Comparison of ENCODE assay signal across 1 cellular context in genomic region chr1:40699787-40700186, GRCh38.
A peak's percentile ranks its signal among the peaks of the same experiment; 100 is the strongest.
TF ChIP-seq lines count a peak whose summit lies in the region.

No MANE protein-coding gene starts in this region.

TF ChIP-seq in GM12878, 131 proteins besides CTCF, POLR2A, EP300 and RAD21 (continued from another document):
- TF ChIP-seq CUX1 (IDR thresholded peaks at IDR 0.05; ENCODE audit: insufficient replicate concordance, low read depth, low read length) (no peak), CBX3 (IDR thresholded peaks at IDR 0.05; ENCODE audit: borderline replicate concordance, low read depth) (no peak), ASH2L (IDR thresholded peaks at IDR 0.05; ENCODE audit: borderline replicate concordance, low read depth) (0 out of 2 replicates have a peak, but pooled peaks have one; percentile 8), FOS (IDR thresholded peaks at IDR 0.05; ENCODE audit: borderline replicate concordance, extremely low read depth, insufficient read length) (no peak), HDGF (IDR thresholded peaks at IDR 0.05) (no peak), HDAC2 (IDR thresholded peaks at IDR 0.05) (no peak), ZBTB11 (CRISPR knock-in tag; IDR thresholded peaks at IDR 0.05) (no peak), KDM1A (IDR thresholded peaks at IDR 0.05; ENCODE audit: borderline replicate concordance) (no peak), RCOR1 (conservative IDR thresholded peaks at IDR 0.05; ENCODE audit: low read depth, low read length) (no peak), ZNF207 (IDR thresholded peaks at IDR 0.05; ENCODE audit: borderline replicate concordance) (no peak)
